In the genomic region with DNA sequence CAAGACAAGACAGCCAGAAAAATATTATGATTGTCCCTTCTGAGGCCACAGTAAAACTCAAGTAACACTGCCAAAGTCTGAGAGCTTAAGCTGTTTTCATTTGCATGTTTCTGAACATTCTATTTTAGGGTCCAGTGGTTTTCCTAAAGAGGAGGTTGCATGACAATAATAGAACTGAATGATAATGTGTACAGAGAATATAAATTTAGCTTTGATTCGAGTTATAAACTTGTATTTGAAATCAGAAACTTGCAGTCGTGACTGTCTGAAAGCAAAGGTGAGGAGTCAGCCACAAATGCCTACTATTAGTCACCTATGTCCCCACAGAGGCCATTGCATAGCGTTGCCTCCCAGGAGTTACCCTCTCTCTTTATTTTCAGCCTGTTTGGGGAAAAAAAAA, we compare ENCODE assay signal across 12 cellular contexts.
DNase-seq lines count a peak whose midpoint lies in the region; ATAC-seq and TF ChIP-seq lines count a peak whose summit lies in the region.
"Had no signal": no experiment of that assay in that cellular context is flagged by ENCODE, and none has a peak within 500 bp of the region (broad histone marks: within the 10 kb centered on the region; RNA-seq: fewer than 3 reads in every experiment).

No MANE protein-coding gene starts in this region.

- no peak overlapping the region for H2AFZ ChIP-seq in neuronal stem cell (ENCODE audit: low read length)

- TF ChIP-seq CTCF in left ventricle myocardium inferior (IDR thresholded peaks at IDR 0.05; ENCODE audit: borderline replicate concordance) (no peak), type B pancreatic cell (conservative IDR thresholded peaks at IDR 0.05) (no peak)

- H3K27me3 ChIP-seq in left ventricle myocardium inferior (ENCODE audit: low read depth) (no peaks in the 10 kb centered on the region), neuronal stem cell (ENCODE audit: control insufficient read depth in 3 of 3, insufficient read depth in 3 of 3, low read depth in 1 of 3, low read length in 3 of 3) (no peaks in the 10 kb centered on the region)

- H3K36me3 Mint-ChIP-seq in type B pancreatic cell (no peaks in the 10 kb centered on the region), T-cell (no peaks in the 10 kb centered on the region)

- CTCF ChIA-PET in T-cell (lab: Charles Lee) = interaction anchor here in 1 of 2 donors (0.6 kb wide), 1 partner anchor 90 kb away, joined by 6 read pairs; no protein-coding TSS in a partner anchor

- no peak overlapping the region for H3K4me2 ChIP-seq in neuronal stem cell (ENCODE audit: insufficient read depth, low read length, poor library complexity, severe bottlenecking)

- intact Hi-C loops in left ventricle myocardium inferior (cut with micrococcal nuclease) = no loop called here

- H4K8ac ChIP-seq in neuronal stem cell (ENCODE audit: low read depth, low read length) = no peak overlapping the region

- H3K9ac ChIP-seq in neuronal stem cell (ENCODE audit: low read depth, low read length, poor library complexity) = no peak overlapping the region

- no peak overlapping the region for H2AK5ac ChIP-seq in neuronal stem cell (ENCODE audit: low read depth, low read length)

- no peak overlapping the region for H3K4ac ChIP-seq in neuronal stem cell (ENCODE audit: low read length)

- no peaks in the 10 kb centered on the region for H3K36me3 ChIP-seq in left ventricle myocardium inferior
- peaks cover 0 to 7% of the 10 kb centered on the region in 2 donors for H3K36me3 ChIP-seq in neuronal stem cell (replicated peaks in 1 of 2; ENCODE audit: control insufficient read depth in 2 of 2, insufficient read depth in 2 of 2, low read length in 2 of 2)

- no CpG with 5 or more reads among the region's 3 CpGs for WGBS in neuronal stem cell (ENCODE audit: extremely low coverage in 2 of 2, insufficient read length in 2 of 2, insufficient replicate concordance in 1 of 2), 2 donors

- H3K4me3 ChIP-seq in left ventricle myocardium inferior (peak overlapping the region; percentile 14), neuronal stem cell (ENCODE audit: low read length in 2 of 2) (no peak overlapping the region)
- H3K4me3 ChIP-seq: lung had no signal

- H4K91ac ChIP-seq in neuronal stem cell (ENCODE audit: low read depth, low read length, poor library complexity) = no peak overlapping the region

- H3K4me1 Mint-ChIP-seq in type B pancreatic cell (ENCODE audit: unreplicated experiment) = peaks cover 19% of the 10 kb centered on the region
- H3K4me1 Mint-ChIP-seq in T-cell = no peaks in the 10 kb centered on the region
- H3K4me1 Mint-ChIP-seq: central memory CD8-positive, alpha-beta T cell had no signal

- no peak overlapping the region for H2BK120ac ChIP-seq in neuronal stem cell (ENCODE audit: low read depth, low read length)

- H3K27ac ChIP-seq in left ventricle myocardium inferior (replicated peaks) (peak overlapping the region; percentile 49), neuronal stem cell (replicated peaks; ENCODE audit: low read length) (no peak overlapping the region)

- H3K27ac Mint-ChIP-seq in type B pancreatic cell (no peak overlapping the region), T-cell (no peak overlapping the region)

- H3K4me1 ChIP-seq in left ventricle myocardium inferior = peaks cover 46% of the 10 kb centered on the region
- H3K4me1 ChIP-seq in neuronal stem cell (ENCODE audit: control insufficient read depth in 2 of 2, insufficient read depth in 1 of 2, low read depth in 1 of 2, low read length in 2 of 2) = peaks cover 1 to 25% of the 10 kb centered on the region in 2 donors

- H3K79me1 ChIP-seq in neuronal stem cell (ENCODE audit: low read depth, low read length) = no peaks in the 10 kb centered on the region

- H3K18ac ChIP-seq in neuronal stem cell (ENCODE audit: low read length) = no peak overlapping the region

- peak; percentile 78 for ATAC-seq in GM18511 (IDR thresholded peaks at IDR 0.05; ENCODE audit: unreplicated experiment)
- peak; percentile 69 for ATAC-seq in GM21367 (IDR thresholded peaks at IDR 0.05; ENCODE audit: unreplicated experiment)
- ATAC-seq in HG03066 (IDR thresholded peaks at IDR 0.05; ENCODE audit: low read depth, unreplicated experiment) = peak; percentile 63
- no peak for ATAC-seq in T-cell (replicated peaks in 1 of 4)

- POLR2A ChIA-PET in T-cell (lab: Charles Lee) = no interaction called here

- H2BK5ac ChIP-seq in neuronal stem cell (ENCODE audit: low read length) = no peak overlapping the region

- no peak overlapping the region for H3K23ac ChIP-seq in neuronal stem cell (ENCODE audit: low read depth, low read length, poor library complexity)

- H3K4me3 Mint-ChIP-seq in type B pancreatic cell (no peak overlapping the region), T-cell (no peak overlapping the region)
- H3K4me3 Mint-ChIP-seq: central memory CD8-positive, alpha-beta T cell had no signal

- H3K9me3 ChIP-seq in left ventricle myocardium inferior (replicated peaks) = peaks cover 11% of the 10 kb centered on the region
- H3K9me3 ChIP-seq in neuronal stem cell (replicated peaks in 1 of 2; ENCODE audit: control insufficient read depth in 2 of 2, insufficient read depth in 1 of 2, low read depth in 1 of 2, low read length in 2 of 2) = peaks cover 4 to 26% of the 10 kb centered on the region in 2 donors

- peaks cover 4% of the 10 kb centered on the region for H3K9me3 Mint-ChIP-seq in type B pancreatic cell
- H3K9me3 Mint-ChIP-seq in T-cell = peaks cover 7 to 12% (median 7%) of the 10 kb centered on the region in 3 donors

- H2BK15ac ChIP-seq in neuronal stem cell (ENCODE audit: low read length) = no peak overlapping the region

- peaks cover 4% of the 10 kb centered on the region for H3K27me3 Mint-ChIP-seq in type B pancreatic cell
- H3K27me3 Mint-ChIP-seq in T-cell = no peaks in the 10 kb centered on the region
- H3K27me3 Mint-ChIP-seq: central memory CD8-positive, alpha-beta T cell had no signal

- DNase-seq in left ventricle myocardium inferior (no peak), type B pancreatic cell (ENCODE audit: extremely low spot score, unreplicated experiment) (no peak), neuronal stem cell (ENCODE audit: low spot score) (no peak), T-cell (no peak)
- DNase-seq in stimulated activated CD4-positive, alpha-beta T cell treated with anti-CD3 and anti-CD28 coated beads, Interleukin-2, amount 100 ng/mL, for 48 hours = no peak
- DNase-seq: activated effector memory CD4-positive, alpha-beta T cell treated with Interleukin-2 at 50 U/mL for 16 hours; COR-L47 had no signal

- no peak overlapping the region for H3K14ac ChIP-seq in neuronal stem cell (ENCODE audit: low read length)

- H2BK12ac ChIP-seq in neuronal stem cell (ENCODE audit: low read length) = no peak overlapping the region

Comparison
In these comparisons a context has a peak if more than half of its experiments do, and no peak if none do; other contexts are left out.
1. ATAC-seq: peak in GM18511 (single experiment), GM21367 (single experiment) and HG03066 (single experiment); none in T-cell (0 of 4).